Comparison of ENCODE assay signal across 2 cellular contexts in the genomic region with DNA sequence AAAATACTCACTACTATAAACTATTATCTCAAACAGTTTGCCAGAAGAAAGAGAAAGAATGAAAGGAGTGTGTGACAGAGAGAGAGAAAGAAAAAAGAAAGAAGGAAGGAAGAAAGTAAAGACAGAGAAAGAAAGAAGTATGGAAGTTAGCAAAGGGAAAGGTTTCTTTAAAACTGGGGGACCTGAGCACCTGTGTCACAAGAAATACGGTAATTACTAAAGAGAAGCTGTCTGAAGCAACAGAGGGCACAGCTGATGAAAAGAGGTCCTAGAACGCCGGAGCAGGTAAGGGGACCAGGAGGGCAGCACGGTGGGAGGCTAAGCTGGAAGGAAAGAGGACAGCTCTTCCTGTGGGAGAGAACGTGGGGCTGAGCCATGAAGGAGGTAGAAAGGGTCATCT.
TF ChIP-seq lines count a peak whose summit lies in the region.

No MANE protein-coding gene starts in this region.

TF ChIP-seq in H1, 55 proteins besides CTCF, POLR2A, EP300 and RAD21:
- no peak for TF ChIP-seq HDAC6 (IDR thresholded peaks at IDR 0.05; ENCODE audit: low read depth, low read length)
- no peak for TF ChIP-seq YY1 (IDR thresholded peaks at IDR 0.05; ENCODE audit: low read depth, low read length)
- peak; percentile 97 for TF ChIP-seq CHD7 (IDR thresholded peaks at IDR 0.05; ENCODE audit: insufficient replicate concordance, low read length)
- TF ChIP-seq ZNF274 (IDR thresholded peaks at IDR 0.05; ENCODE audit: borderline replicate concordance, extremely low read depth, low read length) = no peak
- no peak for TF ChIP-seq USF2 (IDR thresholded peaks at IDR 0.05; ENCODE audit: low read length)
- no peak for TF ChIP-seq JUN (IDR thresholded peaks at IDR 0.05; ENCODE audit: low read depth, low read length)
- no peak for TF ChIP-seq SIX5 (IDR thresholded peaks at IDR 0.05; ENCODE audit: low read depth, low read length)
- TF ChIP-seq SP4 (IDR thresholded peaks at IDR 0.05; ENCODE audit: low read length) = no peak
- TF ChIP-seq CHD2 (IDR thresholded peaks at IDR 0.05; ENCODE audit: low read length) = no peak

TF ChIP-seq in HepG2, 621 proteins besides CTCF, POLR2A, EP300 and RAD21:
- TF ChIP-seq ZNF782 (CRISPR knock-in tag; IDR thresholded peaks at IDR 0.05; ENCODE audit: borderline replicate concordance) = no peak
- TF ChIP-seq, protein P1, sequence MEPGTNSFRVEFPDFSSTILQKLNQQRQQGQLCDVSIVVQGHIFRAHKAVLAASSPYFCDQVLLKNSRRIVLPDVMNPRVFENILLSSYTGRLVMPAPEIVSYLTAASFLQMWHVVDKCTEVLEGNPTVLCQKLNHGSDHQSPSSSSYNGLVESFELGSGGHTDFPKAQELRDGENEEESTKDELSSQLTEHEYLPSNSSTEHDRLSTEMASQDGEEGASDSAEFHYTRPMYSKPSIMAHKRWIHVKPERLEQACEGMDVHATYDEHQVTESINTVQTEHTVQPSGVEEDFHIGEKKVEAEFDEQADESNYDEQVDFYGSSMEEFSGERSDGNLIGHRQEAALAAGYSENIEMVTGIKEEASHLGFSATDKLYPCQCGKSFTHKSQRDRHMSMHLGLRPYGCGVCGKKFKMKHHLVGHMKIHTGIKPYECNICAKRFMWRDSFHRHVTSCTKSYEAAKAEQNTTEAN (CRISPR knock-in tag; conservative IDR thresholded peaks at IDR 0.05) = no peak
- no peak for TF ChIP-seq KDM5B (CRISPR knock-in tag; IDR thresholded peaks at IDR 0.05; ENCODE audit: borderline replicate concordance)
- TF ChIP-seq PAF1 (CRISPR knock-in tag; IDR thresholded peaks at IDR 0.05) = no peak
- no peak for TF ChIP-seq SMARCC2 (IDR thresholded peaks at IDR 0.05)
- TF ChIP-seq HOXD1 (CRISPR knock-in tag; IDR thresholded peaks at IDR 0.05) = no peak
- no peak for TF ChIP-seq REPIN1 (CRISPR knock-in tag; IDR thresholded peaks at IDR 0.05; ENCODE audit: borderline replicate concordance, low read depth)
- no peak for TF ChIP-seq ZBTB3 (CRISPR knock-in tag; IDR thresholded peaks at IDR 0.05; ENCODE audit: borderline replicate concordance, low read depth)
- no peak for TF ChIP-seq ZFP90 (CRISPR knock-in tag; IDR thresholded peaks at IDR 0.05; ENCODE audit: borderline replicate concordance)
- TF ChIP-seq ZNF407 (CRISPR knock-in tag; IDR thresholded peaks at IDR 0.05; ENCODE audit: not compliant biosample characterization) = no peak
- TF ChIP-seq, protein P2, sequence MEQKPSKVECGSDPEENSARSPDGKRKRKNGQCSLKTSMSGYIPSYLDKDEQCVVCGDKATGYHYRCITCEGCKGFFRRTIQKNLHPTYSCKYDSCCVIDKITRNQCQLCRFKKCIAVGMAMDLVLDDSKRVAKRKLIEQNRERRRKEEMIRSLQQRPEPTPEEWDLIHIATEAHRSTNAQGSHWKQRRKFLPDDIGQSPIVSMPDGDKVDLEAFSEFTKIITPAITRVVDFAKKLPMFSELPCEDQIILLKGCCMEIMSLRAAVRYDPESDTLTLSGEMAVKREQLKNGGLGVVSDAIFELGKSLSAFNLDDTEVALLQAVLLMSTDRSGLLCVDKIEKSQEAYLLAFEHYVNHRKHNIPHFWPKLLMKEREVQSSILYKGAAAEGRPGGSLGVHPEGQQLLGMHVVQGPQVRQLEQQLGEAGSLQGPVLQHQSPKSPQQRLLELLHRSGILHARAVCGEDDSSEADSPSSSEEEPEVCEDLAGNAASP (CRISPR knock-in tag; IDR thresholded peaks at IDR 0.05; ENCODE audit: borderline replicate concordance) = no peak
- TF ChIP-seq, protein P3, sequence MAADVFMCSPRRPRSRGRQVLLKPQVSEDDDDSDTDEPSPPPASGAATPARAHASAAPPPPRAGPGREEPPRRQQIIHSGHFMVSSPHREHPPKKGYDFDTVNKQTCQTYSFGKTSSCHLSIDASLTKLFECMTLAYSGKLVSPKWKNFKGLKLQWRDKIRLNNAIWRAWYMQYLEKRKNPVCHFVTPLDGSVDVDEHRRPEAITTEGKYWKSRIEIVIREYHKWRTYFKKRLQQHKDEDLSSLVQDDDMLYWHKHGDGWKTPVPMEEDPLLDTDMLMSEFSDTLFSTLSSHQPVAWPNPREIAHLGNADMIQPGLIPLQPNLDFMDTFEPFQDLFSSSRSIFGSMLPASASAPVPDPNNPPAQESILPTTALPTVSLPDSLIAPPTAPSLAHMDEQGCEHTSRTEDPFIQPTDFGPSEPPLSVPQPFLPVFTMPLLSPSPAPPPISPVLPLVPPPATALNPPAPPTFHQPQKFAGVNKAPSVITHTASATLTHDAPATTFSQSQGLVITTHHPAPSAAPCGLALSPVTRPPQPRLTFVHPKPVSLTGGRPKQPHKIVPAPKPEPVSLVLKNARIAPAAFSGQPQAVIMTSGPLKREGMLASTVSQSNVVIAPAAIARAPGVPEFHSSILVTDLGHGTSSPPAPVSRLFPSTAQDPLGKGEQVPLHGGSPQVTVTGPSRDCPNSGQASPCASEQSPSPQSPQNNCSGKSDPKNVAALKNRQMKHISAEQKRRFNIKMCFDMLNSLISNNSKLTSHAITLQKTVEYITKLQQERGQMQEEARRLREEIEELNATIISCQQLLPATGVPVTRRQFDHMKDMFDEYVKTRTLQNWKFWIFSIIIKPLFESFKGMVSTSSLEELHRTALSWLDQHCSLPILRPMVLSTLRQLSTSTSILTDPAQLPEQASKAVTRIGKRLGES (CRISPR knock-in tag; IDR thresholded peaks at IDR 0.05; ENCODE audit: borderline replicate concordance) = no peak
- TF ChIP-seq MATR3 (CRISPR knock-in tag; IDR thresholded peaks at IDR 0.05) = no peak
- TF ChIP-seq ZNF3 (CRISPR knock-in tag; IDR thresholded peaks at IDR 0.05) = no peak
- TF ChIP-seq ZNF644 (CRISPR knock-in tag; IDR thresholded peaks at IDR 0.05; ENCODE audit: low read depth) = no peak
- TF ChIP-seq THAP8 (CRISPR knock-in tag; IDR thresholded peaks at IDR 0.05; ENCODE audit: borderline replicate concordance) = no peak
- TF ChIP-seq ZNF605 (CRISPR knock-in tag; IDR thresholded peaks at IDR 0.05) = no peak
- TF ChIP-seq NFE2L2 (IDR thresholded peaks at IDR 0.05; ENCODE audit: low read length) = no peak
- TF ChIP-seq, protein P4, sequence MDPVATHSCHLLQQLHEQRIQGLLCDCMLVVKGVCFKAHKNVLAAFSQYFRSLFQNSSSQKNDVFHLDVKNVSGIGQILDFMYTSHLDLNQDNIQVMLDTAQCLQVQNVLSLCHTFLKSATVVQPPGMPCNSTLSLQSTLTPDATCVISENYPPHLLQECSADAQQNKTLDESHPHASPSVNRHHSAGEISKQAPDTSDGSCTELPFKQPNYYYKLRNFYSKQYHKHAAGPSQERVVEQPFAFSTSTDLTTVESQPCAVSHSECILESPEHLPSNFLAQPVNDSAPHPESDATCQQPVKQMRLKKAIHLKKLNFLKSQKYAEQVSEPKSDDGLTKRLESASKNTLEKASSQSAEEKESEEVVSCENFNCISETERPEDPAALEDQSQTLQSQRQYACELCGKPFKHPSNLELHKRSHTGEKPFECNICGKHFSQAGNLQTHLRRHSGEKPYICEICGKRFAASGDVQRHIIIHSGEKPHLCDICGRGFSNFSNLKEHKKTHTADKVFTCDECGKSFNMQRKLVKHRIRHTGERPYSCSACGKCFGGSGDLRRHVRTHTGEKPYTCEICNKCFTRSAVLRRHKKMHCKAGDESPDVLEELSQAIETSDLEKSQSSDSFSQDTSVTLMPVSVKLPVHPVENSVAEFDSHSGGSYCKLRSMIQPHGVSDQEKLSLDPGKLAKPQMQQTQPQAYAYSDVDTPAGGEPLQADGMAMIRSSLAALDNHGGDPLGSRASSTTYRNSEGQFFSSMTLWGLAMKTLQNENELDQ (CRISPR knock-in tag; IDR thresholded peaks at IDR 0.05; ENCODE audit: borderline replicate concordance) = no peak
